11 cellular contexts compared by ENCODE assay signal in the genomic region with DNA sequence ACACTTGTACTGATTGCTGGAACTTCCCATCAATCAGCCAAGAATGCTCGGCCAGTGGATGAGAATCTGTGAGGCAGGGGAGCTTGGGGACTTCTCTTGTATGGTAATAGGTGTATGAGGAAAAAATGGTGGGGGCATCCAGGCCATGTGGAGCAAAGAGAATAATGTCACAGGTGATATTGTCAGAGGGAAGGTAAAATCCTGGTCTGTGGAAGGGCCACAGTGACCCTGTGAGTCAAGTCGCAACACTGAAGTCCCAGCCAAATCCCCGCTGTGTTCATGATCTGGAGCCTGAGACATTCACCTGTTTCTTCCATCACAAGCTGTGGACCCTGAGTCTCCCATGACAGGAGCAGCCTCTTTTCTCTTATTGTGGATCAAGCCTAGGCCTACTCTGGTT. TPM values are rescaled to one million over a fixed set of nuclear protein-coding genes. Genes with fewer than 3 reads are reported as not detected.
"Had no signal": no experiment of that assay in that cellular context is flagged by ENCODE, and none has a peak within 500 bp of the region (broad histone marks: within the 10 kb centered on the region; RNA-seq: fewer than 3 reads in every experiment).

No MANE protein-coding gene starts in this region.

- H3K27ac Mint-ChIP-seq: HFFc6 had no signal

- H3K4me3 ChIP-seq: GM23248, HAP-1, K562 had no signal

- H3K36me3 ChIP-seq: HAP-1 had no signal

- H3K9me3 ChIP-seq: HAP-1 had no signal

- ATAC-seq: HCT116, HepG2, K562 had no signal

- H3K4me3 Mint-ChIP-seq: HFFc6 had no signal

- H3K9me3 Mint-ChIP-seq: HFFc6 had no signal

- H3K27ac ChIP-seq: GM23248, HL-60 had no signal

- H3K4me1 ChIP-seq: HAP-1 had no signal

- H3K9ac ChIP-seq: GM23248 had no signal

- H2AFZ ChIP-seq: GM23248 had no signal

- FAIRE-seq: HepG2, K562 had no signal

- DNase-seq: GM23248, GOT3, H7, HFFc6 had no signal

RNA-seq across cellular contexts. Expression of a gene that starts 8.1 kb away (rescaled TPM):
- total RNA-seq: GM23248, H7, HepG2, K562 had no signal
- polyA plus RNA-seq: HepG2, K562 had no signal

RNA-seq across cellular contexts. Expression of a gene that starts 11.2 kb away (rescaled TPM):
- total RNA-seq: GM23248, H4, H7, HepG2, HT1080, K562 had no signal
- polyA plus RNA-seq: HepG2, K562 had no signal

RNA-seq across cellular contexts. Expression of a gene that starts 49.4 kb away (rescaled TPM):
- total RNA-seq: H4, H7, HepG2, K562 had no signal
- polyA plus RNA-seq: HepG2, K562 had no signal
